Comparison of ENCODE assay signal across 2 cellular contexts in the genomic region with DNA sequence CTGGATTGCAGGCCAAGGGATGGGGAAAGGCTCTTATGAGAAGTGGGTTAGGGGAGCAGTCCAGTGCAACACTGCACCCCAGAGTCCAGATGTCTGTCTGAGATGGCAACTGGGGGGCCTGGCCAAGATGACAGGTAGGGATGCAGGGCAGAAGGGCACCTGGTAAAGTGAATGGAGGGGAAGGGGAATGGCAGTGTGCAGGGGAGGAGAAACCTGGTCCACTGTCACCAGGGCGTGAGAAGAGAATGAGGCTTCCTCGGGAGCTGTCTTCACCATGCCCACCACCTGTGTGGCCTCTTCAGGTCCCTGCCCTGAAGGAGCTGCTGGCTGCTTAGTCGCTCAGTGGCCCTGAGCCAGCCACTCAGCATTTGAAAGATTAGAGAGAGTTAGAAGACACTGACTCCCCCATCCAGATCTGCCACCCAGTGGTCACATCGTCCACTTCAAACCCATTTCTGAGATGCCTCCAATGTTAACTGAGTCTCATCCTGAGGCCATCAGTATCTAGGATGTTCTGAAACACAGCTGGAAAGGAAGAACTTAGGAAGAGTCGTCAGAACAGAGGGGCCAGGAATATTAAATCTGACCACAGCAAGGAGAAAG.
TF ChIP-seq lines count a peak whose summit lies in the region.

No MANE protein-coding gene starts in this region.

TF ChIP-seq in SK-N-SH, 30 proteins besides CTCF, POLR2A, EP300 and RAD21:
- TF ChIP-seq, protein P1, sequence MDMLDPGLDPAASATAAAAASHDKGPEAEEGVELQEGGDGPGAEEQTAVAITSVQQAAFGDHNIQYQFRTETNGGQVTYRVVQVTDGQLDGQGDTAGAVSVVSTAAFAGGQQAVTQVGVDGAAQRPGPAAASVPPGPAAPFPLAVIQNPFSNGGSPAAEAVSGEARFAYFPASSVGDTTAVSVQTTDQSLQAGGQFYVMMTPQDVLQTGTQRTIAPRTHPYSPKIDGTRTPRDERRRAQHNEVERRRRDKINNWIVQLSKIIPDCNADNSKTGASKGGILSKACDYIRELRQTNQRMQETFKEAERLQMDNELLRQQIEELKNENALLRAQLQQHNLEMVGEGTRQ (IDR thresholded peaks at IDR 0.05; ENCODE audit: borderline replicate concordance, low read depth, low read length) = no peak
- TF ChIP-seq, protein P2, sequence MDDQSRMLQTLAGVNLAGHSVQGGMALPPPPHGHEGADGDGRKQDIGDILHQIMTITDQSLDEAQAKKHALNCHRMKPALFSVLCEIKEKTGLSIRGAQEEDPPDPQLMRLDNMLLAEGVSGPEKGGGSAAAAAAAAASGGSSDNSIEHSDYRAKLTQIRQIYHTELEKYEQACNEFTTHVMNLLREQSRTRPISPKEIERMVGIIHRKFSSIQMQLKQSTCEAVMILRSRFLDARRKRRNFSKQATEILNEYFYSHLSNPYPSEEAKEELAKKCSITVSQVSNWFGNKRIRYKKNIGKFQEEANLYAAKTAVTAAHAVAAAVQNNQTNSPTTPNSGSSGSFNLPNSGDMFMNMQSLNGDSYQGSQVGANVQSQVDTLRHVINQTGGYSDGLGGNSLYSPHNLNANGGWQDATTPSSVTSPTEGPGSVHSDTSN (IDR thresholded peaks at IDR 0.05) = no peak
- TF ChIP-seq RCOR1 (IDR thresholded peaks at IDR 0.05; ENCODE audit: low read length) (peak; percentile 51; the same call in 1 of the 2 replicates), FOXJ3 (CRISPR knock-in tag; IDR thresholded peaks at IDR 0.05) (no peak), JUND (IDR thresholded peaks at IDR 0.05) (no peak)

TF ChIP-seq in SK-N-SH treated with all-trans-retinoic acid at 6 μM for 48 hours, 23 proteins besides CTCF, POLR2A, EP300 and RAD21 (continued from another document):
- TF ChIP-seq, protein P3, sequence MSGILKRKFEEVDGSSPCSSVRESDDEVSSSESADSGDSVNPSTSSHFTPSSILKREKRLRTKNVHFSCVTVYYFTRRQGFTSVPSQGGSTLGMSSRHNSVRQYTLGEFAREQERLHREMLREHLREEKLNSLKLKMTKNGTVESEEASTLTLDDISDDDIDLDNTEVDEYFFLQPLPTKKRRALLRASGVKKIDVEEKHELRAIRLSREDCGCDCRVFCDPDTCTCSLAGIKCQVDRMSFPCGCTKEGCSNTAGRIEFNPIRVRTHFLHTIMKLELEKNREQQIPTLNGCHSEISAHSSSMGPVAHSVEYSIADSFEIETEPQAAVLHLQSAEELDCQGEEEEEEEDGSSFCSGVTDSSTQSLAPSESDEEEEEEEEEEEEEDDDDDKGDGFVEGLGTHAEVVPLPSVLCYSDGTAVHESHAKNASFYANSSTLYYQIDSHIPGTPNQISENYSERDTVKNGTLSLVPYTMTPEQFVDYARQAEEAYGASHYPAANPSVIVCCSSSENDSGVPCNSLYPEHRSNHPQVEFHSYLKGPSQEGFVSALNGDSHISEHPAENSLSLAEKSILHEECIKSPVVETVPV (CRISPR knock-in tag; IDR thresholded peaks at IDR 0.05) = no peak
